34 cellular contexts compared by ENCODE assay signal in genomic region chr13:100208002-100208401, GRCh38.
"Had no signal": no experiment of that assay in that cellular context is flagged by ENCODE, and none has a peak within 500 bp of the region (broad histone marks: within the 10 kb centered on the region; RNA-seq: fewer than 3 reads in every experiment).

No MANE protein-coding gene starts in this region.

- H3K4me3 Mint-ChIP-seq: activated CD4-positive, alpha-beta T cell treated with anti-CD3 and anti-CD28 coated beads, Interleukin-2, amount 10 ng/mL, durations not matched to agents 24 days and 14 days; activated CD8-positive, alpha-beta T cell treated with anti-CD3 and anti-CD28 coated beads for 36 hours; activated naive CD8-positive, alpha-beta T cell treated with anti-CD3 and anti-CD28 coated beads for 36 hours; activated T-cell treated with anti-CD3 and anti-CD28 coated beads, Interleukin-2, amount 50 U/mL, for 72 hours; activated T-helper 17 cell treated with anti-CD3 and anti-CD28 coated beads, Interleukin-2, amount 50 U/mL, for 72 hours; central memory CD8-positive, alpha-beta T cell had no signal

- H3K36me3 ChIP-seq: brain microvascular endothelial cell had no signal

- H3K9me3 Mint-ChIP-seq: activated CD4-positive, alpha-beta T cell treated with anti-CD3 and anti-CD28 coated beads, Interleukin-2, amount 10 ng/mL, durations not matched to agents 24 days and 14 days had no signal

- ATAC-seq: activated CD8-positive, alpha-beta T cell treated with anti-CD3 and anti-CD28 coated beads for 36 hours; activated T-cell treated with anti-CD3 and anti-CD28 coated beads, Interleukin-2, amount 50 U/mL, for 72 hours; activated T-helper 17 cell treated with anti-CD3 and anti-CD28 coated beads, Interleukin-2, amount 50 U/mL, for 72 hours; Right ventricle myocardium inferior had no signal

- H3K4me3 ChIP-seq: cardiac muscle cell, PC-9 had no signal

- H3K27me3 ChIP-seq: brain microvascular endothelial cell, cardiac muscle cell had no signal

- DNase-seq: activated CD4-positive, alpha-beta T cell treated with anti-CD3 and anti-CD28 coated beads, Interleukin-2, amount 10 ng/mL, durations not matched to agents 24 days and 14 days; activated CD4-positive, alpha-beta T cell treated with anti-CD3 and anti-CD28 coated beads, Interleukin-2, amount 50 U/mL, for 4 hours; activated CD8-positive, alpha-beta T cell treated with anti-CD3 and anti-CD28 coated beads for 36 hours; activated effector memory CD4-positive, alpha-beta T cell treated with anti-CD3 and anti-CD28 coated beads, Interleukin-2, amount 50 U/mL, for 16 hours; activated naive CD4-positive, alpha-beta T cell; activated naive CD4-positive, alpha-beta T cell treated with anti-CD3 and anti-CD28 coated beads, Interleukin-2, amount 50 U/mL, for 16 hours; activated naive CD8-positive, alpha-beta T cell treated with anti-CD3 and anti-CD28 coated beads for 36 hours; activated T-cell treated with anti-CD3 and anti-CD28 coated beads, Interleukin-2, amount 50 U/mL, for 1 hour; activated T-cell treated with anti-CD3 and anti-CD28 coated beads, Interleukin-2, amount 50 U/mL, for 72 hours; amniotic stem cell; aorta; brain microvascular endothelial cell; Karpas-422; KBM-7; NCI-H1048; NCI-H1105 treated with DMSO at 0.1 percent for 48 hours; NCI-H1436; NCI-H1694; NCI-H1930; NCI-H2081 treated with DMSO at 0.1 percent for 48 hours; NCI-H345; NCI-H524 treated with DMSO at 0.1 percent for 48 hours; PC-9; SIG-M5; SW 1271; T-helper 1 cell; T-helper 2 cell; T-helper 9 cell; WERI-Rb-1 had no signal

- H3K27ac Mint-ChIP-seq: activated CD4-positive, alpha-beta T cell treated with anti-CD3 and anti-CD28 coated beads, Interleukin-2, amount 10 ng/mL, durations not matched to agents 24 days and 14 days; activated CD8-positive, alpha-beta T cell treated with anti-CD3 and anti-CD28 coated beads for 36 hours; activated naive CD8-positive, alpha-beta T cell treated with anti-CD3 and anti-CD28 coated beads for 36 hours; activated T-cell treated with anti-CD3 and anti-CD28 coated beads, Interleukin-2, amount 50 U/mL, for 72 hours; activated T-helper 17 cell treated with anti-CD3 and anti-CD28 coated beads, Interleukin-2, amount 50 U/mL, for 72 hours had no signal

- H3K27ac ChIP-seq: brain microvascular endothelial cell, cardiac muscle cell, PC-9, RWPE1, WERI-Rb-1 had no signal

- H2AFZ ChIP-seq: PC-9 had no signal

- H3K27me3 Mint-ChIP-seq: activated CD4-positive, alpha-beta T cell treated with anti-CD3 and anti-CD28 coated beads, Interleukin-2, amount 10 ng/mL, durations not matched to agents 24 days and 14 days; activated CD8-positive, alpha-beta T cell treated with anti-CD3 and anti-CD28 coated beads for 36 hours; activated naive CD8-positive, alpha-beta T cell treated with anti-CD3 and anti-CD28 coated beads for 36 hours; activated T-helper 17 cell treated with anti-CD3 and anti-CD28 coated beads, Interleukin-2, amount 50 U/mL, for 72 hours; central memory CD8-positive, alpha-beta T cell had no signal

- H3K4me2 ChIP-seq: PC-9 had no signal
